Comparison of ENCODE assay signal across 12 cellular contexts in genomic region chr3:42123012-42123581, GRCh38. TPM values are rescaled to one million over a fixed set of nuclear protein-coding genes. Genes with fewer than 3 reads are reported as not detected.
DNase-seq lines count a peak whose midpoint lies in the region; ATAC-seq and TF ChIP-seq lines count a peak whose summit lies in the region.
"Had no signal": no experiment of that assay in that cellular context is flagged by ENCODE, and none has a peak within 500 bp of the region (broad histone marks: within the 10 kb centered on the region; RNA-seq: fewer than 3 reads in every experiment).

No MANE protein-coding gene starts in this region.

- H2BK120ac ChIP-seq in mesendoderm (ENCODE audit: low read depth, low read length) = no peak overlapping the region

- no peak overlapping the region for H2BK15ac ChIP-seq in mesendoderm (replicated peaks; ENCODE audit: low read depth)

- ATAC-seq in HG02642 (IDR thresholded peaks at IDR 0.05; ENCODE audit: poor library complexity, unreplicated experiment) = peak; percentile 51
- ATAC-seq in activated naive CD8-positive, alpha-beta T cell treated with anti-CD3 and anti-CD28 coated beads, Interleukin-2, amount 10 ng/mL, durations not matched to agents 7 days and 5 days (ENCODE audit: low read depth) = no peak
- no peak for ATAC-seq in effector memory CD8-positive, alpha-beta T cell (replicated peaks)
- ATAC-seq: naive thymus-derived CD4-positive, alpha-beta T cell; Panc1 had no signal

- H3K9ac ChIP-seq in mesendoderm (ENCODE audit: low read length) = no peak overlapping the region

- H4K8ac ChIP-seq in mesendoderm (ENCODE audit: low read depth, low read length) = no peak overlapping the region

- no peaks in the 10 kb centered on the region for H3K79me1 ChIP-seq in mesendoderm (ENCODE audit: low read length)

- DNase-seq in GM06990 (ENCODE audit: extremely low read depth, insufficient read length) (peak; percentile 64), mesendoderm (peak; percentile 15), HK-2 (ENCODE audit: unreplicated experiment) (no peak), MV-4-11 (lab: John Stamatoyannopoulos, UW) (no peak)
- no peak for DNase-seq in activated naive CD8-positive, alpha-beta T cell treated with anti-CD3 and anti-CD28 coated beads, Interleukin-2, amount 10 ng/mL, durations not matched to agents 7 days and 5 days
- no peak for DNase-seq in stimulated activated CD4-positive, alpha-beta T cell treated with anti-CD3 and anti-CD28 coated beads, Interleukin-12 subunit alpha, Interleukin-12 subunit beta, amount 100 ng/mL, for 4 hours
- DNase-seq in effector memory CD8-positive, alpha-beta T cell = no peak
- DNase-seq: aorta; naive thymus-derived CD4-positive, alpha-beta T cell; testis had no signal

- peak overlapping the region; percentile 32 for H3K27ac ChIP-seq in mesendoderm (ENCODE audit: low read depth, low read length)
- H3K27ac ChIP-seq: testis had no signal

- H3K4me3 ChIP-seq in GM06990 (replicated peaks; ENCODE audit: low read depth, low read length) (peak overlapping the region; percentile 13; the same call in 1 of the 2 replicates), mesendoderm (ENCODE audit: low read length) (no peak overlapping the region)
- H3K4me3 ChIP-seq: testis had no signal

- WGBS in mesendoderm (ENCODE audit: extremely low coverage, insufficient coverage, low lambda C conversion rate) = no CpG with 5 or more reads among the region's 8 CpGs

- H3K36me3 ChIP-seq in GM06990 (ENCODE audit: control insufficient read depth, insufficient read depth, low read length) (peaks cover 3% of the 10 kb centered on the region), mesendoderm (ENCODE audit: control insufficient read depth, insufficient read depth, low read length) (no peaks in the 10 kb centered on the region)

- peaks cover 17% of the 10 kb centered on the region for H3K36me3 Mint-ChIP-seq in activated naive CD8-positive, alpha-beta T cell treated with anti-CD3 and anti-CD28 coated beads, Interleukin-2, amount 10 ng/mL, durations not matched to agents 7 days and 5 days
- peaks cover 12% of the 10 kb centered on the region for H3K36me3 Mint-ChIP-seq in effector memory CD8-positive, alpha-beta T cell (ENCODE audit: insufficient read depth)

- no peak for TF ChIP-seq CTCF in GM06990 (IDR thresholded peaks at IDR 0.05; ENCODE audit: insufficient read depth, low read length, poor library complexity, severe bottlenecking)

- H2BK5ac ChIP-seq in mesendoderm (ENCODE audit: low read length) = no peak overlapping the region

- no peaks in the 10 kb centered on the region for H3K9me3 Mint-ChIP-seq in activated naive CD8-positive, alpha-beta T cell treated with anti-CD3 and anti-CD28 coated beads, Interleukin-2, amount 10 ng/mL, durations not matched to agents 7 days and 5 days
- no peaks in the 10 kb centered on the region for H3K9me3 Mint-ChIP-seq in effector memory CD8-positive, alpha-beta T cell
- H3K9me3 Mint-ChIP-seq: naive thymus-derived CD4-positive, alpha-beta T cell had no signal

- H3K4me3 Mint-ChIP-seq in activated naive CD8-positive, alpha-beta T cell treated with anti-CD3 and anti-CD28 coated beads, Interleukin-2, amount 10 ng/mL, durations not matched to agents 7 days and 5 days = no peak overlapping the region
- no peak overlapping the region for H3K4me3 Mint-ChIP-seq in effector memory CD8-positive, alpha-beta T cell
- H3K4me3 Mint-ChIP-seq: naive thymus-derived CD4-positive, alpha-beta T cell had no signal

- H3K23ac ChIP-seq in mesendoderm (ENCODE audit: low read length) = no peak overlapping the region

- H3K27me3 Mint-ChIP-seq in activated naive CD8-positive, alpha-beta T cell treated with anti-CD3 and anti-CD28 coated beads, Interleukin-2, amount 10 ng/mL, durations not matched to agents 7 days and 5 days = no peaks in the 10 kb centered on the region
- H3K27me3 Mint-ChIP-seq in effector memory CD8-positive, alpha-beta T cell = no peaks in the 10 kb centered on the region
- H3K27me3 Mint-ChIP-seq: naive thymus-derived CD4-positive, alpha-beta T cell had no signal

- H3K79me2 ChIP-seq in mesendoderm (ENCODE audit: control insufficient read depth, insufficient read depth, low read length) = no peaks in the 10 kb centered on the region

- H3K27me3 ChIP-seq in GM06990 (replicated peaks; ENCODE audit: control insufficient read depth, insufficient read depth, low read length) (no peaks in the 10 kb centered on the region), mesendoderm (ENCODE audit: insufficient read depth, low read length, poor library complexity) (no peaks in the 10 kb centered on the region)
- H3K27me3 ChIP-seq: testis had no signal

- no peak overlapping the region for H3K4ac ChIP-seq in mesendoderm (ENCODE audit: low read depth, low read length)

- no peak overlapping the region for H4K5ac ChIP-seq in mesendoderm (ENCODE audit: low read length)

- POLR2A ChIA-PET in activated naive CD8-positive, alpha-beta T cell treated with anti-CD3 and anti-CD28 coated beads, Interleukin-2, amount 10 ng/mL, durations not matched to agents 7 days and 5 days (lab: Charles Lee) = interaction anchor here (1.1 kb wide), 1 partner anchor 95 kb away, joined by 3 read pairs; no protein-coding TSS in a partner anchor

- H3K18ac ChIP-seq in mesendoderm (ENCODE audit: low read length) = no peak overlapping the region

- H3K4me1 Mint-ChIP-seq in activated naive CD8-positive, alpha-beta T cell treated with anti-CD3 and anti-CD28 coated beads, Interleukin-2, amount 10 ng/mL, durations not matched to agents 7 days and 5 days = peaks cover 26% of the 10 kb centered on the region
- peaks cover 9 to 22% of the 10 kb centered on the region in 2 donors for H3K4me1 Mint-ChIP-seq in effector memory CD8-positive, alpha-beta T cell (ENCODE audit: low read depth in 2 of 2)

- peak overlapping the region; percentile 39 for H3K27ac Mint-ChIP-seq in activated naive CD8-positive, alpha-beta T cell treated with anti-CD3 and anti-CD28 coated beads, Interleukin-2, amount 10 ng/mL, durations not matched to agents 7 days and 5 days
- no peak overlapping the region for H3K27ac Mint-ChIP-seq in effector memory CD8-positive, alpha-beta T cell

- H3K4me1 ChIP-seq in mesendoderm (ENCODE audit: control insufficient read depth, low read depth, low read length) = peaks cover 2% of the 10 kb centered on the region

- H2AK5ac ChIP-seq in mesendoderm (ENCODE audit: low read length) = no peak overlapping the region

- no peak overlapping the region for H3K56ac ChIP-seq in mesendoderm (ENCODE audit: low read length)

- H3K4me2 ChIP-seq in mesendoderm (ENCODE audit: low read length) = no peak overlapping the region

RNA-seq across cellular contexts. Expression of gene TRAK1, which starts 31.9 kb away (rescaled TPM):
- 10 to 100 TPM; 32.7 to 33.9 TPM for total RNA-seq in activated naive CD8-positive, alpha-beta T cell treated with anti-CD3 and anti-CD28 coated beads, Interleukin-2, amount 10 ng/mL, durations not matched to agents 7 days and 5 days
- polyA plus RNA-seq in mesendoderm (2013, experiment 1 of 2) = 20.1 TPM
- 19.9 TPM for polyA plus RNA-seq in mesendoderm (2013, experiment 2 of 2)

Comparison
In these comparisons a context has a peak if more than half of its experiments do, and no peak if none do; other contexts are left out.
1. DNase-seq: peak in GM06990 (single experiment) and mesendoderm (single experiment); none in activated naive CD8-positive, alpha-beta T cell treated with anti-CD3 and anti-CD28 coated beads, Interleukin-2, amount 10 ng/mL, durations not matched to agents 7 days and 5 days (single experiment), HK-2 (single experiment), stimulated activated CD4-positive, alpha-beta T cell treated with anti-CD3 and anti-CD28 coated beads, Interleukin-12 subunit alpha, Interleukin-12 subunit beta, amount 100 ng/mL, for 4 hours (single experiment), MV-4-11 (single experiment) and effector memory CD8-positive, alpha-beta T cell (0 of 3).